ENCODE assay signal across 10 cellular contexts in the genomic region with DNA sequence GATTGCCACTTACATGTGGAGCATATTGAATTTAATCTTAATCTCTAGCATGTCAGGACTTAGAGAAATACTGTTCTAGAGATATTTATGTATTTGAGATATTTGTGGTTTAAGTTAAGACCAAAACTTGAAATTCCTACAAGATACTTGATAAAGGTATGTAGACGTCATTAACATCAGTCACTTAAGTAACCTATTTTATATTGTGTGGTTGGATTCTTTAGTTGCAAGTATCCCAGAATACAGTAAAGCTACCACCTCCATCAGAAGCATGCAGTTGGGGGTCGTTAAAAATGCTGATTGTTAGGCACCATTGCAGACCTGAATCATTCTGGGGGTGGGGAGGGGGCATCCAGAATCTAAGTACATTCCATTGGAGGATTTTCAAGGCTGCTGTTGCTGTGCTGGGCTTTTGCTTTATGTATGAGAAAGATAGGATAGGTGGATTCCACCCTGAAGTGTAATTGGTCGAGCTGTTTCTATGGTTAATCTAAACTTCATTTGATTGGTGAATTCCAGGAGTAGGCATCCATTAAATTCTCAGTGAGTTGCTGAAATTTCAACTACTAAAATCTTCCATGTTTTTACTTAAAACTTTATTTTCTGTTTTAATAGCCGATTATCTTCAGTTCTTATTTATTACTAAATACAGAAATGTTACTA. TPM values are rescaled to one million over a fixed set of nuclear protein-coding genes. Genes with fewer than 3 reads are reported as not detected.
A peak's percentile ranks its signal among the peaks of the same experiment; 100 is the strongest.
DNase-seq lines count a peak whose midpoint lies in the region; ATAC-seq, FAIRE-seq and TF ChIP-seq lines count a peak whose summit lies in the region.
"Had no signal": no experiment of that assay in that cellular context is flagged by ENCODE, and none has a peak within 500 bp of the region (broad histone marks: within the 10 kb centered on the region; RNA-seq: fewer than 3 reads in every experiment).

No MANE protein-coding gene starts in this region.

- peak overlapping the region; percentile 0 for H3K4me3 Mint-ChIP-seq in activated CD8-positive, alpha-beta memory T cell treated with anti-CD3 and anti-CD28 coated beads, Interleukin-2, amount 10 ng/mL, durations not matched to agents 7 days and 5 days

- no peaks in the 10 kb centered on the region for H3K9me3 Mint-ChIP-seq in activated CD8-positive, alpha-beta memory T cell treated with anti-CD3 and anti-CD28 coated beads, Interleukin-2, amount 10 ng/mL, durations not matched to agents 7 days and 5 days (ENCODE audit: low read depth)

- DNase-seq in activated CD8-positive, alpha-beta memory T cell treated with anti-CD3 and anti-CD28 coated beads, Interleukin-2, amount 10 ng/mL, durations not matched to agents 7 days and 5 days: no peak
- no peak for DNase-seq in activated CD8-positive, alpha-beta memory T cell treated with anti-CD3 and anti-CD28 coated beads, Interleukin-2, amount 50 U/mL, for 4 hours
- DNase-seq in OCI-LY7 (ENCODE audit: low spot score) (no peak), fibroblast of peridontal ligament (ENCODE audit: extremely low read depth) (peak; percentile 41), small intestine (peak; percentile 18), upper lobe of right lung (no peak)

- POLR2A ChIA-PET in OCI-LY7 (lab: Charles Lee): interaction anchor here (0.6 to 2.7 kb wide), 11 partner anchors 11 to 460 kb away, joined by 3 to 8 read pairs (median 3); no protein-coding TSS in a partner anchor

- intact Hi-C loops in OCI-LY7 (cut with micrococcal nuclease; ENCODE audit: unreplicated experiment): no loop called here
- intact Hi-C loops in upper lobe of right lung (cut with DNase I): loop anchor here (5.0 to 10.0 kb wide), 2 partner anchors 56 to 72 kb away; a partner anchor contains a TSS

- H3K4me3 ChIP-seq in OCI-LY7 (ENCODE audit: low read depth, low read length, poor library complexity, severe bottlenecking): no peak overlapping the region
- H3K4me3 ChIP-seq in small intestine (ENCODE audit: low read depth in 1 of 2, low read length in 2 of 2): no peak overlapping the region
- no peak overlapping the region for H3K4me3 ChIP-seq in upper lobe of right lung

- peak overlapping the region; percentile 70 for H3K4me2 ChIP-seq in OCI-LY7 (ENCODE audit: low read length)

- H3K27ac ChIP-seq in OCI-LY7 (ENCODE audit: low read depth, low read length, poor library complexity, severe bottlenecking): no peak overlapping the region
- no peak overlapping the region for H3K27ac ChIP-seq in small intestine (ENCODE audit: low read depth in 1 of 2, low read length in 1 of 2)
- no peak overlapping the region for H3K27ac ChIP-seq in upper lobe of right lung

- ATAC-seq in activated CD8-positive, alpha-beta memory T cell treated with anti-CD3 and anti-CD28 coated beads, Interleukin-2, amount 10 ng/mL, durations not matched to agents 7 days and 5 days: no peak
- ATAC-seq in upper lobe of right lung: no peak
- ATAC-seq in GM18520 (IDR thresholded peaks at IDR 0.05; ENCODE audit: unreplicated experiment): no peak
- ATAC-seq in HG02970 (IDR thresholded peaks at IDR 0.05; ENCODE audit: low FRiP score, unreplicated experiment): no peak
- ATAC-seq: Panc1 had no signal

- peaks cover 21% of the 10 kb centered on the region for H3K4me1 ChIP-seq in OCI-LY7 (ENCODE audit: insufficient read depth, low read length, poor library complexity, severe bottlenecking)
- H3K4me1 ChIP-seq in small intestine (ENCODE audit: control insufficient read depth in 2 of 2, insufficient read depth in 1 of 2, low read depth in 1 of 2, low read length in 1 of 2): peaks cover 0 to 7% of the 10 kb centered on the region in 2 donors
- H3K4me1 ChIP-seq in upper lobe of right lung: peaks cover 42% of the 10 kb centered on the region

- H3K27me3 Mint-ChIP-seq in activated CD8-positive, alpha-beta memory T cell treated with anti-CD3 and anti-CD28 coated beads, Interleukin-2, amount 10 ng/mL, durations not matched to agents 7 days and 5 days: no peaks in the 10 kb centered on the region

- peaks cover 48% of the 10 kb centered on the region for H4K20me1 ChIP-seq in OCI-LY7 (ENCODE audit: insufficient read depth, low read length)

- peak overlapping the region; percentile 2 for H3K27ac Mint-ChIP-seq in activated CD8-positive, alpha-beta memory T cell treated with anti-CD3 and anti-CD28 coated beads, Interleukin-2, amount 10 ng/mL, durations not matched to agents 7 days and 5 days

- peaks cover 75% of the 10 kb centered on the region for H3K36me3 ChIP-seq in OCI-LY7 (ENCODE audit: insufficient read depth, low read length)
- H3K36me3 ChIP-seq in small intestine (ENCODE audit: control insufficient read depth in 2 of 2, insufficient read depth in 2 of 2, low read length in 2 of 2): peaks cover 8 to 10% of the 10 kb centered on the region in 2 donors
- H3K36me3 ChIP-seq in upper lobe of right lung: peaks cover 55% of the 10 kb centered on the region

- H3K4me1 Mint-ChIP-seq in activated CD8-positive, alpha-beta memory T cell treated with anti-CD3 and anti-CD28 coated beads, Interleukin-2, amount 10 ng/mL, durations not matched to agents 7 days and 5 days: peaks cover 46% of the 10 kb centered on the region

- CTCF ChIA-PET in activated CD8-positive, alpha-beta memory T cell treated with anti-CD3 and anti-CD28 coated beads, Interleukin-2, amount 10 ng/mL, durations not matched to agents 7 days and 5 days (lab: Charles Lee): interaction anchor here (1.0 to 5.5 kb wide), 8 partner anchors 11 to 131 kb away, joined by 3 to 83 read pairs (median 4); no protein-coding TSS in a partner anchor
- CTCF ChIA-PET in OCI-LY7 (lab: Charles Lee; ENCODE audit: unreplicated experiment): no interaction called here

- H3K9me3 ChIP-seq in OCI-LY7 (ENCODE audit: low read length) (no peaks in the 10 kb centered on the region), small intestine (ENCODE audit: control insufficient read depth, low read depth) (no peaks in the 10 kb centered on the region), upper lobe of right lung (no peaks in the 10 kb centered on the region)

- H3K9me2 ChIP-seq in OCI-LY7 (ENCODE audit: insufficient read depth, low read length): no peaks in the 10 kb centered on the region

- TF ChIP-seq CTCF in OCI-LY7 (conservative IDR thresholded peaks at IDR 0.05; ENCODE audit: low read length) (no peak), upper lobe of right lung (IDR thresholded peaks at IDR 0.05) (no peak)

- BruUV-seq in OCI-LY7 (replicated peaks; lab: Mats Ljungman, UMichigan): no TSS peak

- WGBS in small intestine, 3 donors: 15 to 43% (median 30%) methylated on average over 4 of the region's 4 CpGs

- no peak overlapping the region for H2AFZ ChIP-seq in OCI-LY7 (ENCODE audit: low read length)

- FAIRE-seq in small intestine (lab: Jason Lieb, UNC): no peak
- FAIRE-seq: bronchial epithelial cell had no signal

- H3K79me2 ChIP-seq in OCI-LY7 (ENCODE audit: insufficient read depth, low read depth, low read length): peaks cover 74% of the 10 kb centered on the region

- H3K27me3 ChIP-seq in small intestine (ENCODE audit: control insufficient read depth in 2 of 2, insufficient read depth in 2 of 2, low read length in 2 of 2) (no peaks in the 10 kb centered on the region), upper lobe of right lung (no peaks in the 10 kb centered on the region)

- peaks cover 49% of the 10 kb centered on the region for H3K36me3 Mint-ChIP-seq in activated CD8-positive, alpha-beta memory T cell treated with anti-CD3 and anti-CD28 coated beads, Interleukin-2, amount 10 ng/mL, durations not matched to agents 7 days and 5 days

RNA-seq across cellular contexts. Expression of a gene that starts 4.0 kb away (rescaled TPM):
- 100 to 1,000 TPM; 384 to 451 TPM for total RNA-seq in activated CD8-positive, alpha-beta memory T cell treated with anti-CD3 and anti-CD28 coated beads, Interleukin-2, amount 10 ng/mL, durations not matched to agents 7 days and 5 days
- 365 and 416 TPM in 2 replicates for total RNA-seq in OCI-LY7 (2014; rRNA removed; shearing (Covaris generic))
- total RNA-seq in OCI-LY7 (2022) (661 and 742 TPM in 2 replicates), upper lobe of right lung (435 TPM)
- 1,000 to 10,000 TPM in 2 of 3 donors, 100 to 1,000 TPM in 1; 851 to 1,257 (median 1,018) TPM for polyA plus RNA-seq in small intestine

Comparison
In these comparisons a context has a peak if more than half of its experiments do, and no peak if none do; other contexts are left out.
1. DNase-seq: peak in fibroblast of peridontal ligament (single experiment) and small intestine (single experiment); none in activated CD8-positive, alpha-beta memory T cell treated with anti-CD3 and anti-CD28 coated beads, Interleukin-2, amount 10 ng/mL, durations not matched to agents 7 days and 5 days (single experiment), activated CD8-positive, alpha-beta memory T cell treated with anti-CD3 and anti-CD28 coated beads, Interleukin-2, amount 50 U/mL, for 4 hours (single experiment), OCI-LY7 (single experiment) and upper lobe of right lung (single experiment).